ENCODE assay signal across 1 cellular context in genomic region chr9:101738566-101739183, GRCh38.
TF ChIP-seq lines count a peak whose summit lies in the region.

TSS of gene GRIN3A (minus strand) at chr9:101738647. CDS start at chr9:101737979, 668 bp downstream.

TF ChIP-seq in H1, 55 proteins besides CTCF, POLR2A, EP300 and RAD21 (continued from another document):
- TF ChIP-seq CHD7 (IDR thresholded peaks at IDR 0.05; ENCODE audit: insufficient replicate concordance, low read length) (peak; percentile 5), EZH2 (IDR thresholded peaks at IDR 0.05; ENCODE audit: low read depth, low read length, severe bottlenecking) (peak; percentile 29), BACH1 (IDR thresholded peaks at IDR 0.05; ENCODE audit: low read length) (0 out of 2 replicates have a peak, but pooled peaks have one; percentile 11), TCF12 (IDR thresholded peaks at IDR 0.05; ENCODE audit: low read depth, low read length) (no peak), EGR1 (IDR thresholded peaks at IDR 0.05; ENCODE audit: borderline replicate concordance, low read depth, low read length) (no peak)
TF ChIP-seq in H1: peak in this region for 4.
